Comparison of ENCODE assay signal across 11 cellular contexts in genomic region chr2:215066138-215066537, GRCh38.
"Had no signal": no experiment of that assay in that cellular context is flagged by ENCODE, and none has a peak within 500 bp of the region (broad histone marks: within the 10 kb centered on the region; RNA-seq: fewer than 3 reads in every experiment).

No MANE protein-coding gene starts in this region.

- H3K4me3 ChIP-seq: GM23248, GM23338, HAP-1 had no signal

- FAIRE-seq: H1, H54 had no signal

- H3K4me1 Mint-ChIP-seq: H9 had no signal

- ATAC-seq: GM23338, HCT116 had no signal

- H3K4me2 ChIP-seq: GM23338 had no signal

- H3K27ac ChIP-seq: GM23248 had no signal

- H3K9me3 ChIP-seq: HAP-1 had no signal

- DNase-seq: GM23248, GOT3, H7, H9, HCEC 1CT, HFFc6 had no signal

- H3K9ac ChIP-seq: GM23248 had no signal

- H3K4me3 Mint-ChIP-seq: GM23338, H9, HFFc6 had no signal

- H3K27ac Mint-ChIP-seq: GM23338, H9, HFFc6 had no signal

- H3K36me3 ChIP-seq: HAP-1 had no signal

- H2AFZ ChIP-seq: GM23248, GM23338 had no signal

- H3K9me3 Mint-ChIP-seq: GM23338, H9, HFFc6 had no signal
